1 cellular context compared by ENCODE assay signal in genomic region chr2:186561467-186562208, GRCh38.
TF ChIP-seq lines count a peak whose summit lies in the region.

No MANE protein-coding gene starts in this region.

TF ChIP-seq in A549, 52 proteins besides CTCF, POLR2A, EP300 and RAD21 (continued from another document):
- TF ChIP-seq ZC3H11A (IDR thresholded peaks at IDR 0.05) (no peak), JUN (IDR thresholded peaks at IDR 0.05) (no peak), TP53 (CRISPR knock-in tag; IDR thresholded peaks at IDR 0.05) (no peak), HOXB13 (CRISPR knock-in tag; IDR thresholded peaks at IDR 0.05; ENCODE audit: low read depth) (no peak), RNF2 (IDR thresholded peaks at IDR 0.05; ENCODE audit: borderline replicate concordance, low read depth) (no peak)
